In the genomic region with DNA sequence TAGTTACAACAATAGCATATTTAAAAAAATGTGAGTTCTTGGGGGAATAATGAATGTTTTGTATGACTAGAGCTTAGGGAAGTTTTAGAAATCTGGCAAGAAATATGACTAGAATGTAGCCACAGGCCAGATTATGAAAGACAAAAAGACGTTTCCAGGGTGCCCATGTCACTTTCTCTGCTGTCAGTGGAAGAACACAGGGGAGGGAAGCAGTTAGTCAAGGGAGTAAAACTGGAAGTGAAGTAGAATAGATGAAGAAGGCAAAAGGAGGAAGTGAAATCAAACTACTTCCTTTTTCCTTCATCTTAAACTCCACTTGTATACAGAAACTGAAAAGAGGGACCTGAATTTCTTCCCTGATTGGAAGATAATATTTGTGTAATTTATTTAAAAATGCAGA, we compare ENCODE assay signal across 9 cellular contexts.
DNase-seq lines count a peak whose midpoint lies in the region; ATAC-seq and TF ChIP-seq lines count a peak whose summit lies in the region.
"Had no signal": no experiment of that assay in that cellular context is flagged by ENCODE, and none has a peak within 500 bp of the region (broad histone marks: within the 10 kb centered on the region; RNA-seq: fewer than 3 reads in every experiment).

No MANE protein-coding gene starts in this region.

- H4K91ac ChIP-seq in mesenchymal stem cell (ENCODE audit: low read length) = no peak overlapping the region

- H3K27ac ChIP-seq in BLaER1 (no peak overlapping the region), mesenchymal stem cell (ENCODE audit: low read length, poor library complexity, severe bottlenecking) (no peak overlapping the region), psoas muscle (no peak overlapping the region), sigmoid colon (no peak overlapping the region)

- H3K23ac ChIP-seq in mesenchymal stem cell (ENCODE audit: low read length in 2 of 2) = no peak overlapping the region

- WGBS in mesenchymal stem cell = 59% methylated on average over 1 of the region's 1 CpG
- WGBS in psoas muscle, 3 donors = 9 to 38% (median 24%) methylated on average over 1 of the region's 1 CpG
- 56 to 61% methylated on average over 1 of the region's 1 CpG for WGBS in sigmoid colon, 2 donors

- H3K4me2 ChIP-seq in BLaER1 (0 out of 2 replicates have a peak overlapping the region, but pooled peaks have one; percentile 8), mesenchymal stem cell (ENCODE audit: low read length, poor library complexity, severe bottlenecking) (no peak overlapping the region)

- no peak overlapping the region for H2BK5ac ChIP-seq in mesenchymal stem cell (ENCODE audit: low read depth, low read length, poor library complexity, severe bottlenecking)

- no peak overlapping the region for H4K8ac ChIP-seq in mesenchymal stem cell (ENCODE audit: low read length)

- H3K9ac ChIP-seq in BLaER1 (no peak overlapping the region), mesenchymal stem cell (ENCODE audit: low read length) (no peak overlapping the region)

- H2AFZ ChIP-seq in mesenchymal stem cell (ENCODE audit: low read depth, low read length) = no peak overlapping the region

- H3K27me3 ChIP-seq in BLaER1 = no peaks in the 10 kb centered on the region
- no peaks in the 10 kb centered on the region for H3K27me3 ChIP-seq in mesenchymal stem cell (ENCODE audit: control insufficient read depth in 1 of 2, insufficient read depth in 1 of 2, low read length in 2 of 2)
- no peaks in the 10 kb centered on the region for H3K27me3 ChIP-seq in psoas muscle (ENCODE audit: insufficient read depth in 3 of 3, low read length in 2 of 3)
- no peaks in the 10 kb centered on the region for H3K27me3 ChIP-seq in sigmoid colon

- DNase-seq in fibroblast of gingiva (ENCODE audit: low read depth) (peak; percentile 54), mesenchymal stem cell (no peak), psoas muscle (no peak), sigmoid colon (no peak)
- DNase-seq in central memory CD4-positive, alpha-beta T cell = no peak
- DNase-seq: CD8-positive, alpha-beta T cell had no signal

- H2BK15ac ChIP-seq in mesenchymal stem cell (ENCODE audit: low read depth, poor library complexity, severe bottlenecking) = no peak overlapping the region

- H3K4me3 ChIP-seq in BLaER1 (no peak overlapping the region), mesenchymal stem cell (ENCODE audit: insufficient read depth in 1 of 2, low read depth in 1 of 2, low read length in 2 of 2) (no peak overlapping the region), psoas muscle (no peak overlapping the region), sigmoid colon (no peak overlapping the region)

- H2BK120ac ChIP-seq in mesenchymal stem cell (ENCODE audit: low read depth, low read length) = no peak overlapping the region

- no peak overlapping the region for H3K18ac ChIP-seq in mesenchymal stem cell (ENCODE audit: low read depth in 1 of 2, low read length in 2 of 2)

- no peak for TF ChIP-seq CTCF in psoas muscle (IDR thresholded peaks at IDR 0.05)
- TF ChIP-seq CTCF in sigmoid colon (IDR thresholded peaks at IDR 0.05) = no peak

- TF ChIP-seq EP300 in sigmoid colon (IDR thresholded peaks at IDR 0.05) = no peak

- TF ChIP-seq POLR2A in sigmoid colon (IDR thresholded peaks at IDR 0.05) = no peak

- H3K36me3 ChIP-seq in BLaER1 = no peaks in the 10 kb centered on the region
- H3K36me3 ChIP-seq in mesenchymal stem cell (ENCODE audit: control insufficient read depth in 1 of 2, insufficient read depth in 2 of 2, low read depth in 1 of 2, low read length in 2 of 2) = no peaks in the 10 kb centered on the region
- H3K36me3 ChIP-seq in psoas muscle (ENCODE audit: insufficient read depth in 1 of 2, low read depth in 1 of 2) = no peaks in the 10 kb centered on the region
- H3K36me3 ChIP-seq in sigmoid colon = no peaks in the 10 kb centered on the region

- H3K4me1 ChIP-seq in BLaER1 (no peaks in the 10 kb centered on the region), mesenchymal stem cell (ENCODE audit: control insufficient read depth, insufficient read depth, low read depth, low read length) (no peaks in the 10 kb centered on the region), psoas muscle (no peaks in the 10 kb centered on the region), sigmoid colon (no peaks in the 10 kb centered on the region)

- no peaks in the 10 kb centered on the region for H4K20me1 ChIP-seq in BLaER1

- H3K4ac ChIP-seq in mesenchymal stem cell (ENCODE audit: low read depth in 1 of 2, low read length in 2 of 2) = no peak overlapping the region

- H2BK12ac ChIP-seq in mesenchymal stem cell (ENCODE audit: low read length in 2 of 2) = no peak overlapping the region

- no peak overlapping the region for H2AK5ac ChIP-seq in mesenchymal stem cell (ENCODE audit: low read length, severe bottlenecking)

- H3K14ac ChIP-seq in mesenchymal stem cell (ENCODE audit: low read length in 2 of 2) = no peak overlapping the region

- ATAC-seq in GM21381 (IDR thresholded peaks at IDR 0.05; ENCODE audit: unreplicated experiment) = peak; percentile 79
- peak; percentile 54 for ATAC-seq in HG03521 (IDR thresholded peaks at IDR 0.05; ENCODE audit: unreplicated experiment)
- no peak for ATAC-seq in psoas muscle
- ATAC-seq: CD8-positive, alpha-beta T cell had no signal

- no peaks in the 10 kb centered on the region for H3K79me1 ChIP-seq in mesenchymal stem cell (replicated peaks; ENCODE audit: low read length, poor library complexity, severe bottlenecking)

- intact Hi-C loops in psoas muscle (cut with DNase I) = no loop called here
- intact Hi-C loops in sigmoid colon (cut with DNase I) = no loop called here

- H3K9me3 ChIP-seq in BLaER1 (peaks cover 24% of the 10 kb centered on the region), mesenchymal stem cell (ENCODE audit: control insufficient read depth, low read length) (peaks cover 3% of the 10 kb centered on the region), psoas muscle (no peaks in the 10 kb centered on the region), sigmoid colon (no peaks in the 10 kb centered on the region)

Comparison
In these comparisons a context has a peak if more than half of its experiments do, and no peak if none do; other contexts are left out.
1. ATAC-seq: peak in GM21381 (single experiment) and HG03521 (single experiment); none in psoas muscle (0 of 4).